Comparison of ENCODE assay signal across 15 cellular contexts in the genomic region with DNA sequence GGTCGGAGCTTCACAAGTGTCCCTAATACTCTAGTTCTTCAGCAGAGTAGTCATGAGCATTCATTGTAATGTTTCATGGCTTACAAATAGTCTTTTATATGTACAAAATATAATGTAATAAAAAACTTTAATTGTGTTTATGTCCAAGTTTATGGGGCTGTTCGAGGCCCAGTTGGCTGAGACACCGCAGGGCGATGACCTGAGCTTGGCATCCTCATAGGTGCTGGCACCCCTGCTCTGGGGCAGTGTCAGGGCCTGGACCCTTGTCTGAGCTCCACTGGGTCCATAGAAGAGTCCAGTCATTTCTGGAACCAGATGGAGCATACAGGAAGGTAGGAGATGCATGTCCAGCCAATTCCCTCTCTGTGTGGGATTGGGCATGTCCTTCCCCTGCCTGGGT.
"Had no signal": no experiment of that assay in that cellular context is flagged by ENCODE, and none has a peak within 500 bp of the region (broad histone marks: within the 10 kb centered on the region; RNA-seq: fewer than 3 reads in every experiment).

No MANE protein-coding gene starts in this region.

- H3K9me3 ChIP-seq: heart left ventricle, neutrophil, prostate gland, transverse colon had no signal

- H3K36me3 ChIP-seq: heart left ventricle, neutrophil, prostate gland, transverse colon had no signal

- H3K27ac ChIP-seq: dorsolateral prefrontal cortex, heart left ventricle, neutrophil, prostate gland had no signal

- H3K4me3 ChIP-seq: dorsolateral prefrontal cortex, heart left ventricle, prostate gland, transverse colon had no signal

- H3K27me3 ChIP-seq: dorsolateral prefrontal cortex, heart left ventricle, transverse colon had no signal

- ATAC-seq: activated CD4-positive, alpha-beta T cell treated with anti-CD3 and anti-CD28 coated beads for 36 hours; activated CD8-positive, alpha-beta memory T cell treated with anti-CD3 and anti-CD28 coated beads, Interleukin-2, amount 10 ng/mL, durations not matched to agents 7 days and 5 days; heart left ventricle; naive thymus-derived CD4-positive, alpha-beta T cell; right cardiac atrium; stimulated activated effector memory CD8-positive, alpha-beta T cell treated with anti-CD3 and anti-CD28 coated beads, Interleukin-12 subunit alpha, Interleukin-12 subunit beta, amount 100 ng/mL, for 72 hours had no signal

- DNase-seq: activated CD4-positive, alpha-beta memory T cell treated with anti-CD3 and anti-CD28 coated beads for 36 hours; activated CD8-positive, alpha-beta memory T cell treated with anti-CD3 and anti-CD28 coated beads, Interleukin-2, amount 10 ng/mL, durations not matched to agents 7 days and 5 days; activated gamma-delta T cell; activated T-cell treated with anti-CD3 and anti-CD28 coated beads, Interleukin-2, amount 50 U/mL, for 24 hours; immature natural killer cell; naive thymus-derived CD4-positive, alpha-beta T cell; stimulated activated CD4-positive, alpha-beta T cell treated with anti-CD3 and anti-CD28 coated beads, Interleukin-1b, Interleukin-23, amount 100 ng/mL, for 48 hours; transverse colon had no signal
